In the genomic region with DNA sequence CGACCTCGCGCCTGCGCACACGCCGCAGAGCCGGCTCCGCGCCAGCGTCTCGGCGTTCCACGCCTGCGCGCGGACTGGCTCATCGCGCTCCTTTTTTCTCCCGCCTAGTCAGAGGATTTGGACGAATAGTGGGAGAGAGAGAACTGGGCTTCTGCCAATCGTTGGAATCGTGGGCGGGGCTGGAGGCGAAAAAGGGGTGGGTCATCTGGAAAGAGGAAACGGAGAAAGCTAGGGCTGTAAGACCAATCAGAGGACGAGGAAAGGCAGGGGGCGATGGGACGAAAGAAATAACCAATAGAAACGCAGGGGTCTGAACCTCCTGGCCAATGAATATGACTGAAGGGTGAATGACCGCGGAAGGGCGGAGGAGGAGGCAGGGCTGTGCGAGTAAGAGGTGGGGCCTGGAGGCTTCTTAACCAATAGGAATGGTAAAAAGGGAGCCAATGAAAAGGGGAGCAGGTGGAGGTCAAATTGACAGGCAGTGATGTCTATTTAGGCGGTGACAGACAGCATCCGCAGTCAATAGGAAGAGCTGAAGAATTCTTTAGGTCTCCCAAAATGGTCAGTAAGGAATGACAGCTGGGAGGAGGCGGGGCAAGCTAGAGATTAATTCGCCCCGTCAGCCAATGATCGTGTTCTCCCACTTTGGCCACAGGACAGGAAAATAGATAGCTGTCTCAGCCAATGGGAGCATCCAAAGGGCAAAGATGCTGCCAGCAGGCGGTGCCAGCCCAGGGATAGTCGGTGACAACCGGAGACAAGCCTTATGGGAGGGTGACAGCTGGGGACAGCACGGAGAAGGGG, we compare ENCODE assay signal across 1 cellular context.
TF ChIP-seq lines count a peak whose summit lies in the region.

A gene with protein sequence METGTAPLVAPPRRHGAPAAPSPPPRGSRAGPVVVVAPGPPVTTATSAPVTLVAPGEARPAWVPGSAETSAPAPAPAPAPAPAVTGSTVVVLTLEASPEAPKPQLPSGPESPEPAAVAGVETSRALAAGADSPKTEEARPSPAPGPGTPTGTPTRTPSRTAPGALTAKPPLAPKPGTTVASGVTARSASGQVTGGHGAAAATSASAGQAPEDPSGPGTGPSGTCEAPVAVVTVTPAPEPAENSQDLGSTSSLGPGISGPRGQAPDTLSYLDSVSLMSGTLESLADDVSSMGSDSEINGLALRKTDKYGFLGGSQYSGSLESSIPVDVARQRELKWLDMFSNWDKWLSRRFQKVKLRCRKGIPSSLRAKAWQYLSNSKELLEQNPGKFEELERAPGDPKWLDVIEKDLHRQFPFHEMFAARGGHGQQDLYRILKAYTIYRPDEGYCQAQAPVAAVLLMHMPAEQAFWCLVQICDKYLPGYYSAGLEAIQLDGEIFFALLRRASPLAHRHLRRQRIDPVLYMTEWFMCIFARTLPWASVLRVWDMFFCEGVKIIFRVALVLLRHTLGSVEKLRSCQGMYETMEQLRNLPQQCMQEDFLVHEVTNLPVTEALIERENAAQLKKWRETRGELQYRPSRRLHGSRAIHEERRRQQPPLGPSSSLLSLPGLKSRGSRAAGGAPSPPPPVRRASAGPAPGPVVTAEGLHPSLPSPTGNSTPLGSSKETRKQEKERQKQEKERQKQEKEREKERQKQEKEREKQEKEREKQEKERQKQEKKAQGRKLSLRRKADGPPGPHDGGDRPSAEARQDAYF (minus strand): TSS at position 51 of the 804 bp plus-strand sequence. CDS start 311 bp downstream, outside the sequence.

TF ChIP-seq in A549, 52 proteins besides CTCF, POLR2A, EP300 and RAD21 (continued from another document):
- TF ChIP-seq, protein P1, sequence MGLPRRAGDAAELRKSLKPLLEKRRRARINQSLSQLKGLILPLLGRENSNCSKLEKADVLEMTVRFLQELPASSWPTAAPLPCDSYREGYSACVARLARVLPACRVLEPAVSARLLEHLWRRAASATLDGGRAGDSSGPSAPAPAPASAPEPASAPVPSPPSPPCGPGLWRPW (IDR thresholded peaks at IDR 0.05) = no peak
- TF ChIP-seq MAZ (IDR thresholded peaks at IDR 0.05; ENCODE audit: borderline replicate concordance, low read depth, low read length) (no peak), MYC (IDR thresholded peaks at IDR 0.05; ENCODE audit: borderline replicate concordance, low read length) (no peak), POLR2AphosphoS2 (conservative IDR thresholded peaks at IDR 0.05; ENCODE audit: low read length) (no peak), CHD2 (IDR thresholded peaks at IDR 0.05; ENCODE audit: low read length, partially characterized antibody) (peak; percentile 4), TP53 (CRISPR knock-in tag; IDR thresholded peaks at IDR 0.05) (no peak), ESRRA (IDR thresholded peaks at IDR 0.05; ENCODE audit: borderline replicate concordance, low read length) (no peak)
- TF ChIP-seq, protein P2, sequence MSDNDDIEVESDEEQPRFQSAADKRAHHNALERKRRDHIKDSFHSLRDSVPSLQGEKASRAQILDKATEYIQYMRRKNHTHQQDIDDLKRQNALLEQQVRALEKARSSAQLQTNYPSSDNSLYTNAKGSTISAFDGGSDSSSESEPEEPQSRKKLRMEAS (IDR thresholded peaks at IDR 0.05) = no peak; the same call in 1 of the 2 replicates
- TF ChIP-seq, protein P3, sequence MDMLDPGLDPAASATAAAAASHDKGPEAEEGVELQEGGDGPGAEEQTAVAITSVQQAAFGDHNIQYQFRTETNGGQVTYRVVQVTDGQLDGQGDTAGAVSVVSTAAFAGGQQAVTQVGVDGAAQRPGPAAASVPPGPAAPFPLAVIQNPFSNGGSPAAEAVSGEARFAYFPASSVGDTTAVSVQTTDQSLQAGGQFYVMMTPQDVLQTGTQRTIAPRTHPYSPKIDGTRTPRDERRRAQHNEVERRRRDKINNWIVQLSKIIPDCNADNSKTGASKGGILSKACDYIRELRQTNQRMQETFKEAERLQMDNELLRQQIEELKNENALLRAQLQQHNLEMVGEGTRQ (IDR thresholded peaks at IDR 0.05) = peak; percentile 4; the same call in 1 of the 2 replicates
